ENCODE assay signal across 28 cellular contexts in genomic region chr11:24216488-24216887, GRCh38.
"Had no signal": no experiment of that assay in that cellular context is flagged by ENCODE, and none has a peak within 500 bp of the region (broad histone marks: within the 10 kb centered on the region; RNA-seq: fewer than 3 reads in every experiment).

No MANE protein-coding gene starts in this region.

- H3K4me3 ChIP-seq: colonic mucosa, coronary artery, dorsolateral prefrontal cortex, esophagus muscularis mucosa, esophagus squamous epithelium, gastrocnemius medialis, gastroesophageal sphincter, heart left ventricle, heart right ventricle had no signal

- ATAC-seq: effector memory CD8-positive, alpha-beta T cell; esophagus mucosa; foreskin keratinocyte; gastrocnemius medialis; gastroesophageal sphincter; heart left ventricle; heart right ventricle had no signal

- DNase-seq: colonic mucosa; cortex of kidney; dermis blood vessel endothelial cell; dorsolateral prefrontal cortex; effector CD4-positive, alpha-beta T cell; effector CD8-positive, alpha-beta T cell; effector memory CD4-positive, alpha-beta T cell; effector memory CD8-positive, alpha-beta T cell; endodermal cell; erythroblast; esophagus squamous epithelium; foreskin fibroblast; foreskin keratinocyte; foreskin melanocyte; gastrocnemius medialis; glutamatergic neuron; head of caudate nucleus; heart left ventricle; heart right ventricle had no signal

- H3K9me3 ChIP-seq: colonic mucosa, esophagus muscularis mucosa, esophagus squamous epithelium, gastrocnemius medialis, gastroesophageal sphincter had no signal

- H3K27ac ChIP-seq: colonic mucosa, coronary artery, dorsolateral prefrontal cortex, epithelial cell of prostate, esophagus muscularis mucosa, esophagus squamous epithelium, foreskin keratinocyte, gastrocnemius medialis, gastroesophageal sphincter, heart left ventricle, heart right ventricle had no signal

- FAIRE-seq: colon, endometrium, endothelial cell of umbilical vein, frontal cortex had no signal

- H3K4me1 ChIP-seq: colonic mucosa, esophagus muscularis mucosa, esophagus squamous epithelium, foreskin keratinocyte, gastrocnemius medialis, gastroesophageal sphincter, heart left ventricle, heart right ventricle had no signal

- H3K36me3 ChIP-seq: colonic mucosa, esophagus muscularis mucosa, esophagus squamous epithelium, gastrocnemius medialis, gastroesophageal sphincter, heart left ventricle, heart right ventricle had no signal

- H3K27me3 ChIP-seq: colonic mucosa, esophagus muscularis mucosa, esophagus squamous epithelium, foreskin keratinocyte, gastrocnemius medialis, gastroesophageal sphincter, heart left ventricle, heart right ventricle had no signal
